Comparison of ENCODE assay signal across 20 cellular contexts in the genomic region with DNA sequence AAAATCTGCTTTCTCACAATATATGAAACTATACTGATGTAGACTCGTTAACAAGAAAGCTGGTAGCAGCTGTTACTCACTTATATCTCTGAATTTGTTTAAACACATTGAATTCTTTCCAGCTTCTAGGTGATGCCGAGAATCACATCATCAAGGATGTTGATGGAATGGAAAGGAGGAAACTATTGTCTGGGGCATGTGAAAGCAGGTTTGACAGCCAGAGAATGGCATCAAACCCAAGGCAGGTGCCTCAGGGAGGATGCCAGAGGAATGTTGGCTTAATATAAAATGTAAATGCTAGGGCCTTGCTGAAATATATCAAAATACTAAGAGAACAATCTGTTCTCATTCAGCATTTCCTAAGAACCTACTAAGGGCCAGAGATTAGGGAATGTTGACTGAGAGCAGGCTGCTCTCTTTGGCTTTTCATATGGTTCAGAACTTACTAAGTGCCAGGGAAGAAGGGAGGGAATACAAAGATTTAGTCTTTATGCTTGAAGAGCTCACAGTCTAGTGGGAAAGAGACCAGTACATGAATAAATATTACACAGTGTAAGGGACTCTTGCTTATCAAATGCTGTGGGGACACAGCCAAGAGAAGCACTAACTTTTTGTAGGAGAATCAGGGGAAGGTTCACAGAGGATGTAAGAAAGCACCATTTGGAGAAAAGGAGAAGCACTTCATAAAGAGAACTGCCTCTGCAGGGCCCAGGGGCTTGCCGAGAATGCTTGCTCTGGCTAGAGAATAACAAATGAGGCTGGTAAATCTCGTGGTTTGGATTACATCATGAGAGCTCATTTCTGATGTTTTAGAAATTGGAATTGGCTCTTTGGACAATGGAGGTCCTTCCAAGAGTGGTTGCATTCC. TPM values are rescaled to one million over a fixed set of nuclear protein-coding genes. Genes with fewer than 3 reads are reported as not detected.
DNase-seq lines count a peak whose midpoint lies in the region; ATAC-seq and TF ChIP-seq lines count a peak whose summit lies in the region.
"Had no signal": no experiment of that assay in that cellular context is flagged by ENCODE, and none has a peak within 500 bp of the region (broad histone marks: within the 10 kb centered on the region; RNA-seq: fewer than 3 reads in every experiment).

No MANE protein-coding gene starts in this region.

- intact Hi-C loops in Right ventricle myocardium inferior (cut with DNase I), result no loop called here
- intact Hi-C loops in cardiac septum (cut with DNase I), result no loop called here
- intact Hi-C loops in esophagus muscularis mucosa (cut with DNase I), result no loop called here
- intact Hi-C loops in colonic mucosa (cut with DNase I), result no loop called here

- H3K27ac Mint-ChIP-seq in nephron, result peak overlapping the region in 2 of 3 experiments; percentile 6 to 9
- H3K27ac Mint-ChIP-seq: activated CD8-positive, alpha-beta memory T cell treated with anti-CD3 and anti-CD28 coated beads, Interleukin-2, amount 10 ng/mL, durations not matched to agents 7 days and 5 days; CD4-positive, alpha-beta memory T cell had no signal

- no peak overlapping the region for H3K4me3 Mint-ChIP-seq in nephron
- H3K4me3 Mint-ChIP-seq: activated CD8-positive, alpha-beta memory T cell treated with anti-CD3 and anti-CD28 coated beads, Interleukin-2, amount 10 ng/mL, durations not matched to agents 7 days and 5 days; CD4-positive, alpha-beta memory T cell had no signal

- H3K4me3 ChIP-seq in esophagus muscularis mucosa (no peak overlapping the region), colonic mucosa (no peak overlapping the region)
- H3K4me3 ChIP-seq: cardiac muscle cell, HAP-1, prostate gland had no signal

- H3K9me3 ChIP-seq in esophagus muscularis mucosa (no peaks in the 10 kb centered on the region), colonic mucosa (no peaks in the 10 kb centered on the region)
- H3K9me3 ChIP-seq: HAP-1, prostate gland had no signal

- TF ChIP-seq POLR2A in esophagus muscularis mucosa (IDR thresholded peaks at IDR 0.05; ENCODE audit: low read depth), result no peak

- no peaks in the 10 kb centered on the region for H3K27me3 Mint-ChIP-seq in nephron (ENCODE audit: low read depth)
- H3K27me3 Mint-ChIP-seq: activated CD8-positive, alpha-beta memory T cell treated with anti-CD3 and anti-CD28 coated beads, Interleukin-2, amount 10 ng/mL, durations not matched to agents 7 days and 5 days; CD4-positive, alpha-beta memory T cell had no signal

- no peaks in the 10 kb centered on the region for H3K9me3 Mint-ChIP-seq in nephron

- TF ChIP-seq CTCF in esophagus muscularis mucosa (IDR thresholded peaks at IDR 0.05), result no peak
- no peak for TF ChIP-seq CTCF in nephron (IDR thresholded peaks at IDR 0.05; ENCODE audit: unreplicated experiment in 3 of 3)
- TF ChIP-seq CTCF in colonic mucosa (IDR thresholded peaks at IDR 0.05), result no peak

- H3K27ac ChIP-seq in esophagus muscularis mucosa (replicated peaks in 1 of 4), result peak overlapping the region; percentile 78 to 81 (median 80)
- H3K27ac ChIP-seq in colonic mucosa, result no peak overlapping the region
- H3K27ac ChIP-seq: cardiac muscle cell, HL-60, WERI-Rb-1 had no signal

- no peak overlapping the region for H3K9ac ChIP-seq in colonic mucosa (ENCODE audit: low read depth in 2 of 2, low read length in 2 of 2)

- H3K4me1 ChIP-seq in esophagus muscularis mucosa (peaks cover 0 to 86% (median 53%) of the 10 kb centered on the region in 4 donors), colonic mucosa (no peaks in the 10 kb centered on the region)
- H3K4me1 ChIP-seq: prostate gland had no signal

- H3K36me3 ChIP-seq in esophagus muscularis mucosa (no peaks in the 10 kb centered on the region), colonic mucosa (no peaks in the 10 kb centered on the region)
- H3K36me3 ChIP-seq: HAP-1, prostate gland, WERI-Rb-1 had no signal

- no peak for DNase-seq in Right ventricle myocardium inferior (ENCODE audit: missing footprints)
- no peak for DNase-seq in cardiac septum (ENCODE audit: low spot score)
- no peak for DNase-seq in esophagus muscularis mucosa (ENCODE audit: extremely low spot score)
- DNase-seq in colonic mucosa, result no peak
- DNase-seq in COLO668 (lab: John Stamatoyannopoulos, UW; ENCODE audit: unreplicated experiment), result no peak
- DNase-seq in CD1c-positive myeloid dendritic cell (ENCODE audit: extremely low spot score), result no peak
- DNase-seq: activated CD8-positive, alpha-beta memory T cell treated with anti-CD3 and anti-CD28 coated beads, Interleukin-2, amount 10 ng/mL, durations not matched to agents 7 days and 5 days; activated gamma-delta T cell; CD4-positive, alpha-beta memory T cell; glutamatergic neuron; islet precursor cell; KBM-7; NCI-H446; WERI-Rb-1 had no signal

- ATAC-seq in Right ventricle myocardium inferior, result peak; percentile 84
- no peak for ATAC-seq in GM21360 (IDR thresholded peaks at IDR 0.05; ENCODE audit: unreplicated experiment)
- ATAC-seq: activated CD8-positive, alpha-beta memory T cell treated with anti-CD3 and anti-CD28 coated beads, Interleukin-2, amount 10 ng/mL, durations not matched to agents 7 days and 5 days had no signal

- H3K36me3 Mint-ChIP-seq in nephron (ENCODE audit: low read depth), result peaks cover 50% of the 10 kb centered on the region
- H3K36me3 Mint-ChIP-seq: activated CD8-positive, alpha-beta memory T cell treated with anti-CD3 and anti-CD28 coated beads, Interleukin-2, amount 10 ng/mL, durations not matched to agents 7 days and 5 days; CD4-positive, alpha-beta memory T cell had no signal

- peaks cover 29% of the 10 kb centered on the region for H3K4me1 Mint-ChIP-seq in nephron
- H3K4me1 Mint-ChIP-seq: activated CD8-positive, alpha-beta memory T cell treated with anti-CD3 and anti-CD28 coated beads, Interleukin-2, amount 10 ng/mL, durations not matched to agents 7 days and 5 days; CD4-positive, alpha-beta memory T cell had no signal

- H3K27me3 ChIP-seq in esophagus muscularis mucosa (no peaks in the 10 kb centered on the region), colonic mucosa (no peaks in the 10 kb centered on the region)
- H3K27me3 ChIP-seq: cardiac muscle cell had no signal

- WGBS in esophagus muscularis mucosa, result 46% methylated on average over 4 of the region's 4 CpGs

- no peak for TF ChIP-seq EP300 in esophagus muscularis mucosa (IDR thresholded peaks at IDR 0.05)

RNA-seq across cellular contexts. Expression of a gene that starts 14.7 kb away (rescaled TPM):
- total RNA-seq in Right ventricle myocardium inferior (12.1 TPM), cardiac septum (8.6 TPM), esophagus muscularis mucosa (100 to 1,000 TPM in 1 of 4 donors, 10 to 100 TPM in 3; 82.3 to 101 (median 92.0) TPM), colonic mucosa (1 to 10 TPM; 2.0 to 4.4 TPM)
- total RNA-seq: activated CD8-positive, alpha-beta memory T cell treated with anti-CD3 and anti-CD28 coated beads, Interleukin-2, amount 10 ng/mL, durations not matched to agents 7 days and 5 days; CD4-positive, alpha-beta memory T cell had no signal
